ENCODE assay signal across 26 cellular contexts in genomic region chr7:146235210-146235609, GRCh38.
"Had no signal": no experiment of that assay in that cellular context is flagged by ENCODE, and none has a peak within 500 bp of the region (broad histone marks: within the 10 kb centered on the region; RNA-seq: fewer than 3 reads in every experiment).

No MANE protein-coding gene starts in this region.

- ATAC-seq: activated CD8-positive, alpha-beta memory T cell treated with anti-CD3 and anti-CD28 coated beads, Interleukin-2, amount 10 ng/mL, durations not matched to agents 7 days and 5 days; activated CD8-positive, alpha-beta T cell treated with anti-CD3 and anti-CD28 coated beads for 36 hours; activated naive CD8-positive, alpha-beta T cell treated with anti-CD3 and anti-CD28 coated beads, Interleukin-2, amount 50 U/mL, for 24 hours; body of pancreas; gastroesophageal sphincter; left colon; mucosa of descending colon; sciatic nerve; stimulated activated effector memory CD8-positive, alpha-beta T cell treated with anti-CD3 and anti-CD28 coated beads, Interleukin-12 subunit alpha, Interleukin-12 subunit beta, amount 100 ng/mL, for 72 hours had no signal

- H3K9me3 ChIP-seq: body of pancreas, colonic mucosa, gastroesophageal sphincter, stomach, transverse colon, uterus had no signal

- H3K27ac ChIP-seq: body of pancreas, cardiac muscle cell, colonic mucosa, dorsolateral prefrontal cortex, epithelial cell of prostate, gastroesophageal sphincter, heart left ventricle, stomach, transverse colon, uterus, VCaP had no signal

- H3K36me3 ChIP-seq: cardiac muscle cell, colonic mucosa, gastroesophageal sphincter, heart left ventricle, stomach, transverse colon, uterus had no signal

- H3K4me1 ChIP-seq: body of pancreas, colonic mucosa, gastroesophageal sphincter, heart left ventricle, stomach, transverse colon, uterus had no signal

- H3K27me3 ChIP-seq: body of pancreas, cardiac muscle cell, colonic mucosa, dorsolateral prefrontal cortex, gastroesophageal sphincter, heart left ventricle, stomach, transverse colon, uterus had no signal

- DNase-seq: activated CD4-positive, alpha-beta T cell treated with anti-CD3 and anti-CD28 coated beads, Interleukin-2, amount 10 ng/mL, durations not matched to agents 7 days and 5 days; activated CD4-positive, CD25-positive, alpha-beta regulatory T cell treated with anti-CD3 and anti-CD28 coated beads, Interleukin-2, amount 50 U/mL, for 72 hours; activated CD8-positive, alpha-beta memory T cell treated with anti-CD3 and anti-CD28 coated beads, Interleukin-2, amount 10 ng/mL, durations not matched to agents 7 days and 5 days; activated CD8-positive, alpha-beta T cell treated with anti-CD3 and anti-CD28 coated beads for 36 hours; activated gamma-delta T cell; activated naive CD4-positive, alpha-beta T cell treated with anti-CD3 and anti-CD28 coated beads, Interleukin-2, amount 50 U/mL, for 16 hours; activated naive CD8-positive, alpha-beta T cell treated with anti-CD3 and anti-CD28 coated beads, Interleukin-2, amount 50 U/mL, for 24 hours; body of pancreas; colonic mucosa; heart left ventricle; left colon; mesenchymal stem cell; mucosa of descending colon; nephron progenitor cell; small intestine; stimulated activated CD4-positive, alpha-beta T cell treated with anti-CD3 and anti-CD28 coated beads, Interleukin-2, amount 100 ng/mL, for 24 hours; stomach; transverse colon; uterus had no signal

- H3K4me3 ChIP-seq: body of pancreas, cardiac muscle cell, colonic mucosa, dorsolateral prefrontal cortex, gastroesophageal sphincter, heart left ventricle, mucosa of descending colon, stomach, transverse colon, uterus had no signal
